In genomic region chrX:47316276-47317025, GRCh38 we compare ENCODE assay signal across 1 cellular context.
TF ChIP-seq lines count a peak whose summit lies in the region.

No MANE protein-coding gene starts in this region.

TF ChIP-seq in H1, 55 proteins besides CTCF, POLR2A, EP300 and RAD21:
- TF ChIP-seq CTBP2 (IDR thresholded peaks at IDR 0.05; ENCODE audit: borderline replicate concordance, insufficient read depth, insufficient read length, low read length) (no peak), CHD1 (IDR thresholded peaks at IDR 0.05; ENCODE audit: low read depth, low read length) (no peak), EZH2 (IDR thresholded peaks at IDR 0.05; ENCODE audit: low read depth, low read length, severe bottlenecking) (no peak), HDAC6 (IDR thresholded peaks at IDR 0.05; ENCODE audit: low read depth, low read length) (no peak), BRCA1 (IDR thresholded peaks at IDR 0.05; ENCODE audit: low read depth, low read length) (no peak), CEBPB (IDR thresholded peaks at IDR 0.05; ENCODE audit: low read depth, low read length) (no peak), MAX (IDR thresholded peaks at IDR 0.05) (no peak), SUZ12 (IDR thresholded peaks at IDR 0.05; ENCODE audit: low read length) (no peak), SAP30 (IDR thresholded peaks at IDR 0.05; ENCODE audit: insufficient read depth, insufficient replicate concordance, low read length) (no peak), MAFK (IDR thresholded peaks at IDR 0.05; ENCODE audit: low read depth, low read length) (no peak), CHD2 (IDR thresholded peaks at IDR 0.05; ENCODE audit: low read length) (no peak), RNF2 (IDR thresholded peaks at IDR 0.05; ENCODE audit: borderline replicate concordance, low read depth, low read length, missing control alignments, poor library complexity, severe bottlenecking) (no peak), BACH1 (IDR thresholded peaks at IDR 0.05; ENCODE audit: low read length) (no peak), TEAD4 (IDR thresholded peaks at IDR 0.05; ENCODE audit: low read depth, low read length) (no peak), GTF2F1 (IDR thresholded peaks at IDR 0.05; ENCODE audit: borderline replicate concordance, low read depth, low read length) (no peak), KDM4A (IDR thresholded peaks at IDR 0.05; ENCODE audit: low read depth, low read length, severe bottlenecking) (no peak), NANOG (IDR thresholded peaks at IDR 0.05; ENCODE audit: insufficient read depth, low read depth, low read length, poor library complexity, severe bottlenecking) (no peak), CBX8 (IDR thresholded peaks at IDR 0.05; ENCODE audit: borderline replicate concordance, low read depth, low read length) (no peak), SIX5 (IDR thresholded peaks at IDR 0.05; ENCODE audit: low read depth, low read length) (no peak), SP2 (IDR thresholded peaks at IDR 0.05; ENCODE audit: low read length) (no peak), POU5F1 (IDR thresholded peaks at IDR 0.05; ENCODE audit: low read depth, low read length) (no peak), ATF2 (IDR thresholded peaks at IDR 0.05; ENCODE audit: low read length) (0 out of 2 replicates have a peak, but pooled peaks have one; percentile 18), SIRT6 (IDR thresholded peaks at IDR 0.05; ENCODE audit: low read length) (no peak), CHD7 (IDR thresholded peaks at IDR 0.05; ENCODE audit: insufficient replicate concordance, low read length) (no peak), RXRA (IDR thresholded peaks at IDR 0.05; ENCODE audit: insufficient read depth, low read depth, low read length) (no peak), KDM1A (IDR thresholded peaks at IDR 0.05; ENCODE audit: borderline replicate concordance, low read length) (no peak), ASH2L (IDR thresholded peaks at IDR 0.05; ENCODE audit: low read length) (peak; percentile 93), SP4 (IDR thresholded peaks at IDR 0.05; ENCODE audit: low read length) (no peak), YY1 (IDR thresholded peaks at IDR 0.05; ENCODE audit: low read depth, low read length) (peak; percentile 74), SRF (IDR thresholded peaks at IDR 0.05; ENCODE audit: low read depth, low read length) (no peak), GABPA (IDR thresholded peaks at IDR 0.05; ENCODE audit: borderline replicate concordance, insufficient read depth, low read length) (no peak), CREB1 (IDR thresholded peaks at IDR 0.05) (no peak), KDM5A (IDR thresholded peaks at IDR 0.05; ENCODE audit: low read length) (no peak), TAF7 (optimal IDR thresholded peaks at IDR 0.05; ENCODE audit: borderline replicate concordance, low read depth, low read length) (peak; percentile 18), EGR1 (IDR thresholded peaks at IDR 0.05; ENCODE audit: borderline replicate concordance, low read depth, low read length) (no peak), ZNF274 (IDR thresholded peaks at IDR 0.05; ENCODE audit: borderline replicate concordance, extremely low read depth, low read length) (no peak), FOSL1 (IDR thresholded peaks at IDR 0.05; ENCODE audit: insufficient read depth, low read depth, low read length) (no peak), TBP (IDR thresholded peaks at IDR 0.05; ENCODE audit: low read depth, low read length) (peak; percentile 67), HDAC2 (IDR thresholded peaks at IDR 0.05; ENCODE audit: borderline replicate concordance in 1 of 2, low read depth in 2 of 2, low read length in 2 of 2) (no peak), JUND (IDR thresholded peaks at IDR 0.05; ENCODE audit: low read length) (no peak), TCF12 (IDR thresholded peaks at IDR 0.05; ENCODE audit: low read depth, low read length) (no peak), SP1 (IDR thresholded peaks at IDR 0.05; ENCODE audit: low read depth, low read length) (peak; percentile 21), TAF1 (IDR thresholded peaks at IDR 0.05; ENCODE audit: low read depth, low read length) (peak; percentile 88), ATF3 (IDR thresholded peaks at IDR 0.05; ENCODE audit: insufficient read depth, low read depth, low read length) (no peak), SIN3A (conservative IDR thresholded peaks at IDR 0.05 in 1 of 2, IDR thresholded peaks at IDR 0.05 in 1 of 2; ENCODE audit: low read depth in 1 of 2, low read length in 2 of 2) (no peak), NRF1 (IDR thresholded peaks at IDR 0.05; ENCODE audit: low read depth, low read length) (no peak), CBX5 (IDR thresholded peaks at IDR 0.05; ENCODE audit: low read depth, low read length) (no peak), PHF8 (conservative IDR thresholded peaks at IDR 0.05; ENCODE audit: low read depth, low read length) (no peak), BCL11A (IDR thresholded peaks at IDR 0.05; ENCODE audit: low read depth in 2 of 2, low read length in 2 of 2) (no peak), USF2 (IDR thresholded peaks at IDR 0.05; ENCODE audit: low read length) (no peak), RFX5 (IDR thresholded peaks at IDR 0.05; ENCODE audit: borderline replicate concordance, low read depth, low read length) (no peak), JUN (IDR thresholded peaks at IDR 0.05; ENCODE audit: low read depth, low read length) (no peak), RBBP5 (IDR thresholded peaks at IDR 0.05; ENCODE audit: borderline replicate concordance, low read depth, low read length) (peak; percentile 90; the same call in 1 of the 2 replicates), E2F6 (IDR thresholded peaks at IDR 0.05) (no peak), POLR2AphosphoS5 (IDR thresholded peaks at IDR 0.05; ENCODE audit: low read depth, low read length) (peak; percentile 87)
